Comparison of ENCODE assay signal across 18 cellular contexts in the genomic region with DNA sequence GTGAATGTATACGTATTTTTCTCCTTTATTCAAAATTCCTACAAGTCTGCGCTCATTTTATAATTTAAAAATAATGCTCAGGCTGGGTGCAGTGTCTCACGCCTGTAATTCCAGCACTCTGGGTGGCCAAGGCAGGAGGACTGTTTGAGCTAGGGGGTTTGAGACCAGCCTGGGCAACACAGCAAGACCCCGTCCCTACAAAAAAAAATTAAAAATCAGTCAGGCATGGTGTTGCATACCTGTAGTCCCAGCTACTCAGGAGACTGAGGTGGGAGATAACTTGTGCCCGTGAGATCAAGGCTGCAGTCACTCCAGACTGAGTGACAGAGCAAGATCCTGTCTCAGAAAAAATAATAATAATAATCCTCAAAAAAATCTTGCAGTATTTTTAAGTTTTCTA.
"Had no signal": no experiment of that assay in that cellular context is flagged by ENCODE, and none has a peak within 500 bp of the region (broad histone marks: within the 10 kb centered on the region; RNA-seq: fewer than 3 reads in every experiment).

No MANE protein-coding gene starts in this region.

- H3K9me3 ChIP-seq: SK-N-SH had no signal

- H3K27ac ChIP-seq: RWPE1 had no signal

- H3K36me3 Mint-ChIP-seq: IgD-negative memory B cell had no signal

- H3K27ac Mint-ChIP-seq: IgD-negative memory B cell had no signal

- H3K9me3 Mint-ChIP-seq: IgD-negative memory B cell had no signal

- DNase-seq: KBM-7, MV-4-11, NCI-H1048, NCI-H1105, NCI-H1417, NCI-H1436 treated with DMSO at 0.1 percent for 48 hours, NCI-H1694, NCI-H187 treated with DMSO at 0.1 percent for 48 hours, NCI-H2029 treated with DMSO at 0.1 percent for 48 hours, NCI-H2171 treated with DMSO at 0.1 percent for 48 hours, NCI-H2227 treated with DMSO at 0.1 percent for 48 hours, NCI-H524, NCI-H526 treated with DMSO at 0.1 percent for 48 hours, NCI-H748 treated with DMSO at 0.1 percent for 48 hours, SHP77, SK-N-SH had no signal

- H3K4me2 ChIP-seq: SK-N-SH had no signal

- H3K27me3 Mint-ChIP-seq: IgD-negative memory B cell had no signal

- H3K9ac ChIP-seq: SK-N-SH had no signal
